In genomic region chr11:63017306-63017974, GRCh38 we compare ENCODE assay signal across 14 cellular contexts. TPM values are rescaled to one million over a fixed set of nuclear protein-coding genes. Genes with fewer than 3 reads are reported as not detected.
A peak's percentile ranks its signal among the peaks of the same experiment; 100 is the strongest.
DNase-seq lines count a peak whose midpoint lies in the region; ATAC-seq, FAIRE-seq and TF ChIP-seq lines count a peak whose summit lies in the region.
"Had no signal": no experiment of that assay in that cellular context is flagged by ENCODE, and none has a peak within 500 bp of the region (broad histone marks: within the 10 kb centered on the region; RNA-seq: fewer than 3 reads in every experiment).

No MANE protein-coding gene starts in this region.

- intact Hi-C loops in sciatic nerve (cut with DNase I) (no loop called here), HepG2 (cut with micrococcal nuclease; ENCODE audit: unreplicated experiment) (no loop called here)

- H3K9me3 ChIP-seq in HepG2 (ENCODE audit: low read length) = no peaks in the 10 kb centered on the region
- H3K9me3 ChIP-seq: gastrocnemius medialis, upper lobe of right lung had no signal

- BruUV-seq in HepG2 (replicated peaks; lab: Mats Ljungman, UMichigan) = no TSS peak

- H3K4me1 ChIP-seq in HepG2 (ENCODE audit: insufficient read depth, low read length) = peaks cover 37% of the 10 kb centered on the region
- H3K4me1 ChIP-seq: gastrocnemius medialis, upper lobe of right lung had no signal

- no peak overlapping the region for H3K9ac ChIP-seq in HepG2 (ENCODE audit: insufficient read depth, low read depth, low read length)
- H3K9ac ChIP-seq: parathyroid adenoma had no signal

- TF ChIP-seq RAD21 in HepG2 (CRISPR knock-in tag; IDR thresholded peaks at IDR 0.05) = no peak

- peaks cover 4 to 10% of the 10 kb centered on the region in 2 experiments; a peak in 3 of 5 replicates for H3K27me3 ChIP-seq in HepG2 (ENCODE audit: control insufficient read depth in 1 of 2, insufficient read depth in 2 of 2, low read length in 2 of 2)

- H3K4me3 ChIP-seq in HepG2 (replicated peaks in 1 of 3; ENCODE audit: insufficient read depth in 1 of 3, low read depth in 2 of 3, low read length in 3 of 3) = no peak overlapping the region
- H3K4me3 ChIP-seq: gastrocnemius medialis, upper lobe of right lung had no signal

- no peak for TF ChIP-seq CTCF in HepG2 (CRISPR knock-in tag; IDR thresholded peaks at IDR 0.05)

- H3K36me3 ChIP-seq in HepG2 (replicated peaks in 1 of 2; ENCODE audit: control insufficient read depth in 1 of 2, insufficient read depth in 2 of 2, low read length in 2 of 2) = no peaks in the 10 kb centered on the region
- H3K36me3 ChIP-seq: gastrocnemius medialis, upper lobe of right lung had no signal

- no peaks in the 10 kb centered on the region for H3K79me2 ChIP-seq in HepG2 (ENCODE audit: insufficient read depth, low read length)
- H3K79me2 ChIP-seq: parathyroid adenoma had no signal

- no peak overlapping the region for H2AFZ ChIP-seq in HepG2 (ENCODE audit: low read length)
- H2AFZ ChIP-seq: parathyroid adenoma had no signal

- no peak for FAIRE-seq in H54 (lab: Jason Lieb, UNC)
- FAIRE-seq in HepG2 (lab: Jason Lieb, UNC) = no peak
- FAIRE-seq: endometrium had no signal

- CTCF ChIA-PET in HepG2 (lab: Yijun Ruan, JAX; ENCODE audit: low intra/inter-chr PET ratio, low total read pairs) = no interaction called here

- no peak overlapping the region for H3K4me2 ChIP-seq in HepG2 (ENCODE audit: low read depth, low read length)

- POLR2A ChIA-PET in HepG2 (lab: Yijun Ruan, JAX) = no interaction called here

- peak; percentile 23 for DNase-seq in H54 (ENCODE audit: insufficient read length, low spot score)
- DNase-seq in NCI-H2227 (lab: John Stamatoyannopoulos, UW; ENCODE audit: unreplicated experiment) = peak; percentile 28
- DNase-seq in cerebellum (ENCODE audit: low spot score) = peak; percentile 36
- peak; percentile 35 for DNase-seq in sciatic nerve (ENCODE audit: low spot score)
- no peak for DNase-seq in stimulated activated CD4-positive, alpha-beta T cell treated with anti-CD3 and anti-CD28 coated beads, Interleukin-4, amount 100 ng/mL, for 4 hours
- no peak for DNase-seq in midbrain (lab: John Stamatoyannopoulos, UW)
- no peak for DNase-seq in HepG2 (ENCODE audit: low spot score)
- DNase-seq: gastrocnemius medialis, NCI-H774, Right ventricle myocardium superior, upper lobe of right lung had no signal

- no peak for TF ChIP-seq EP300 in HepG2 (IDR thresholded peaks at IDR 0.05; ENCODE audit: low read depth in 2 of 2, low read length in 2 of 2)
- no peak for TF ChIP-seq EP300 in HepG2 (CRISPR knock-in tag; IDR thresholded peaks at IDR 0.05; ENCODE audit: borderline replicate concordance)

- ATAC-seq in sciatic nerve (no peak), HepG2 (no peak)
- ATAC-seq: gastrocnemius medialis, upper lobe of right lung had no signal

- WGBS in HepG2 (ENCODE audit: low lambda C conversion rate) = 20% methylated on average over 5 of the region's 8 CpGs

- no peaks in the 10 kb centered on the region for H4K20me1 ChIP-seq in HepG2 (ENCODE audit: insufficient read depth, low read length)

- H3K27ac ChIP-seq in HepG2 (ENCODE audit: extremely low read length, insufficient read depth, low read length) = no peak overlapping the region
- H3K27ac ChIP-seq: parathyroid adenoma, upper lobe of right lung had no signal

- no peak for TF ChIP-seq POLR2A in H54 (IDR thresholded peaks at IDR 0.05; ENCODE audit: low read depth, low read length)
- TF ChIP-seq POLR2A in HepG2 (IDR thresholded peaks at IDR 0.05; ENCODE audit: insufficient read depth in 1 of 2, low read depth in 2 of 2, low read length in 2 of 2) = no peak

- in situ Hi-C loops in HepG2 (cut with HindIII; ENCODE audit: extremely low pct_ligation_motif_present, low pct_unique_long_range_greater_than_20kb) = no loop called here

TF ChIP-seq in HepG2, 621 proteins besides CTCF, POLR2A, EP300 and RAD21:
- TF ChIP-seq ZNF850 (CRISPR knock-in tag; conservative IDR thresholded peaks at IDR 0.05) = no peak
- TF ChIP-seq ZFP1 (CRISPR knock-in tag; IDR thresholded peaks at IDR 0.05) = no peak
- TF ChIP-seq ZKSCAN5 (CRISPR knock-in tag; IDR thresholded peaks at IDR 0.05) = no peak
- no peak for TF ChIP-seq REPIN1 (CRISPR knock-in tag; IDR thresholded peaks at IDR 0.05; ENCODE audit: borderline replicate concordance, low read depth)
- TF ChIP-seq KLF11 (CRISPR knock-in tag; IDR thresholded peaks at IDR 0.05) = no peak

RNA-seq across cellular contexts. Expression of gene SLC22A8, which starts 1.8 kb away (rescaled TPM):
- total RNA-seq in cerebellum = 0.18 TPM
- not detected for total RNA-seq in sciatic nerve
- 0.04 TPM in 1 of 2 replicates, not detected in the other for total RNA-seq in HepG2 (2016; rRNA removed; fragmentation: Illumina TruSeq; extraction: Trizol)
- total RNA-seq in HepG2 (2016; cell fraction: cytosol; rRNA removed; fragmentation: Illumina TruSeq; extraction: Trizol; ENCODE audit: low read depth) = not detected in 2 replicates
- not detected in 2 replicates for total RNA-seq in HepG2 (2016; cell fraction: insoluble cytoplasmic fraction; rRNA removed; fragmentation: Illumina TruSeq; extraction: Trizol)
- not detected in 2 replicates for total RNA-seq in HepG2 (2016; cell fraction: membrane; rRNA removed; fragmentation: Illumina TruSeq; extraction: Trizol)
- 0.68 TPM in 1 of 2 replicates, not detected in the other for total RNA-seq in HepG2 (2016; cell fraction: nucleus; rRNA removed; fragmentation: Illumina TruSeq; extraction: Trizol)
- 0.05 and 0.33 TPM in 2 replicates for polyA plus RNA-seq in HepG2 (2011; rRNA removed)
- polyA plus RNA-seq in HepG2 (2011; cell fraction: cytosol; rRNA removed) = 0.11 and 0.14 TPM in 2 replicates
- 0.85 and 0.99 TPM in 2 replicates for polyA plus RNA-seq in HepG2 (2011; cell fraction: nucleus; rRNA removed)
- 0.43 and 0.78 TPM in 2 replicates for polyA plus RNA-seq in HepG2 (2012)
- polyA plus RNA-seq in HepG2 (2016; cell fraction: cytosol; fragmentation: Illumina TruSeq; extraction: Trizol; ENCODE audit: low read depth) = not detected in 2 replicates
- not detected in 2 replicates for polyA plus RNA-seq in HepG2 (2016; cell fraction: insoluble cytoplasmic fraction; fragmentation: Illumina TruSeq; extraction: Trizol; ENCODE audit: low read depth)
- polyA plus RNA-seq in HepG2 (2016; cell fraction: membrane; fragmentation: Illumina TruSeq; extraction: Trizol; ENCODE audit: low read depth) = not detected in 2 replicates
- polyA plus RNA-seq in HepG2 (2016; cell fraction: nucleus; fragmentation: Illumina TruSeq; extraction: Trizol; ENCODE audit: insufficient read depth, low read depth) = not detected in 2 replicates
- 0.32 TPM in 1 of 2 replicates, not detected in the other for polyA minus RNA-seq in HepG2 (2011; rRNA and poly(A)+ RNA removed; ENCODE audit: low replicate concordance)
- not detected in 2 replicates for polyA minus RNA-seq in HepG2 (2011; cell fraction: cytosol; rRNA and poly(A)+ RNA removed)
- 0.13 TPM in 1 of 2 replicates, not detected in the other for polyA minus RNA-seq in HepG2 (2011; cell fraction: nucleus; rRNA and poly(A)+ RNA removed)
- total RNA-seq: gastrocnemius medialis, mononuclear cell, Right ventricle myocardium superior, upper lobe of right lung had no signal

RNA-seq across cellular contexts. Expression of gene SLC22A6, which starts 32.7 kb away (rescaled TPM):
- total RNA-seq in cerebellum (7.2 TPM), sciatic nerve (not detected), HepG2 (2016; rRNA removed; fragmentation: Illumina TruSeq; extraction: Trizol) (not detected in 2 replicates)
- total RNA-seq in HepG2 (2016; cell fraction: cytosol; rRNA removed; fragmentation: Illumina TruSeq; extraction: Trizol; ENCODE audit: low read depth) = not detected in 2 replicates
- total RNA-seq in HepG2 (2016; cell fraction: insoluble cytoplasmic fraction; rRNA removed; fragmentation: Illumina TruSeq; extraction: Trizol) = not detected in 2 replicates
- total RNA-seq in HepG2 (2016; cell fraction: membrane; rRNA removed; fragmentation: Illumina TruSeq; extraction: Trizol) = not detected in 2 replicates
- not detected in 2 replicates for total RNA-seq in HepG2 (2016; cell fraction: nucleus; rRNA removed; fragmentation: Illumina TruSeq; extraction: Trizol)
- polyA plus RNA-seq in HepG2 (2011; rRNA removed) = not detected in 2 replicates
- not detected in 2 replicates for polyA plus RNA-seq in HepG2 (2011; cell fraction: cytosol; rRNA removed)
- polyA plus RNA-seq in HepG2 (2011; cell fraction: nucleus; rRNA removed) = not detected in 2 replicates
- not detected in 2 replicates for polyA plus RNA-seq in HepG2 (2012)
- not detected in 2 replicates for polyA plus RNA-seq in HepG2 (2016; cell fraction: cytosol; fragmentation: Illumina TruSeq; extraction: Trizol; ENCODE audit: low read depth)
- polyA plus RNA-seq in HepG2 (2016; cell fraction: insoluble cytoplasmic fraction; fragmentation: Illumina TruSeq; extraction: Trizol; ENCODE audit: low read depth) = not detected in 2 replicates
- not detected in 2 replicates for polyA plus RNA-seq in HepG2 (2016; cell fraction: membrane; fragmentation: Illumina TruSeq; extraction: Trizol; ENCODE audit: low read depth)
- not detected in 2 replicates for polyA plus RNA-seq in HepG2 (2016; cell fraction: nucleus; fragmentation: Illumina TruSeq; extraction: Trizol; ENCODE audit: insufficient read depth, low read depth)
- not detected in 2 replicates for polyA minus RNA-seq in HepG2 (2011; rRNA and poly(A)+ RNA removed; ENCODE audit: low replicate concordance)
- polyA minus RNA-seq in HepG2 (2011; cell fraction: cytosol; rRNA and poly(A)+ RNA removed) = not detected in 2 replicates
- not detected in 2 replicates for polyA minus RNA-seq in HepG2 (2011; cell fraction: nucleus; rRNA and poly(A)+ RNA removed)
- total RNA-seq: gastrocnemius medialis, mononuclear cell, Right ventricle myocardium superior, upper lobe of right lung had no signal

Comparison
In these comparisons a context has a peak if more than half of its experiments do, and no peak if none do; other contexts are left out.
1. DNase-seq: peak in H54 (single experiment), NCI-H2227 (single experiment), cerebellum (single experiment) and sciatic nerve (single experiment); none in stimulated activated CD4-positive, alpha-beta T cell treated with anti-CD3 and anti-CD28 coated beads, Interleukin-4, amount 100 ng/mL, for 4 hours (0 of 2), midbrain (single experiment) and HepG2 (single experiment).